In genomic region chr1:226945106-226945857, GRCh38 we compare ENCODE assay signal across 10 cellular contexts. TPM values are rescaled to one million over a fixed set of nuclear protein-coding genes. Genes with fewer than 3 reads are reported as not detected.
DNase-seq lines count a peak whose midpoint lies in the region; ATAC-seq, FAIRE-seq and TF ChIP-seq lines count a peak whose summit lies in the region.
"Had no signal": no experiment of that assay in that cellular context is flagged by ENCODE, and none has a peak within 500 bp of the region (broad histone marks: within the 10 kb centered on the region; RNA-seq: fewer than 3 reads in every experiment).

No MANE protein-coding gene starts in this region.

- H3K23ac ChIP-seq in mesendoderm (ENCODE audit: low read length), result no peak overlapping the region

- no peak overlapping the region for H2BK5ac ChIP-seq in mesendoderm (ENCODE audit: low read length)

- DNase-seq in A549 (ENCODE audit: low read depth in 1 of 2, low spot score in 1 of 2) (no peak), MV-4-11 (lab: John Stamatoyannopoulos, UW) (peak; percentile 55), body of pancreas (peak; percentile 90 to 98 (median 96)), mesendoderm (peak; percentile 25), RPMI8226 (no peak)
- DNase-seq: foreskin fibroblast had no signal

- H3K4me1 ChIP-seq in A549 (peaks cover 14% of the 10 kb centered on the region), body of pancreas (peaks cover 95% of the 10 kb centered on the region), mesendoderm (ENCODE audit: control insufficient read depth, low read depth, low read length) (peaks cover 5% of the 10 kb centered on the region)

- H4K8ac ChIP-seq in mesendoderm (ENCODE audit: low read depth, low read length), result no peak overlapping the region

- peaks cover 6% of the 10 kb centered on the region for H3K79me1 ChIP-seq in mesendoderm (ENCODE audit: low read length)

- H3K9ac ChIP-seq in mesendoderm (ENCODE audit: low read length), result no peak overlapping the region
- H3K9ac ChIP-seq: BLaER1 had no signal

- H3K79me2 ChIP-seq in mesendoderm (ENCODE audit: control insufficient read depth, insufficient read depth, low read length), result peaks cover 2% of the 10 kb centered on the region

- H2BK120ac ChIP-seq in mesendoderm (ENCODE audit: low read depth, low read length), result no peak overlapping the region

- FAIRE-seq in A549 (lab: Jason Lieb, UNC), result no peak

- H3K9me3 ChIP-seq in A549 (no peaks in the 10 kb centered on the region), body of pancreas (no peaks in the 10 kb centered on the region)

- TF ChIP-seq POLR2A in A549 (IDR thresholded peaks at IDR 0.05; ENCODE audit: low read length) (no peak), body of pancreas (IDR thresholded peaks at IDR 0.05) (peak; percentile 30 to 53 (median 41))

- H3K4me3 ChIP-seq in A549, result no peak overlapping the region
- no peak overlapping the region for H3K4me3 ChIP-seq in body of pancreas
- no peak overlapping the region for H3K4me3 ChIP-seq in mesendoderm (ENCODE audit: low read length)
- H3K4me3 ChIP-seq: BLaER1 had no signal

- H3K18ac ChIP-seq in mesendoderm (ENCODE audit: low read length), result no peak overlapping the region

- WGBS in A549 (ENCODE audit: missing lambda C conversion rate), result 57% methylated on average over 19 of the region's 19 CpGs
- WGBS in body of pancreas, 2 donors, result 16 to 18% methylated on average over 14 to 19 of the region's 19 CpGs
- no CpG with 5 or more reads among the region's 19 CpGs for WGBS in mesendoderm (ENCODE audit: extremely low coverage, insufficient coverage, low lambda C conversion rate)

- no peak overlapping the region for H2AK5ac ChIP-seq in mesendoderm (ENCODE audit: low read length)

- H3K56ac ChIP-seq in mesendoderm (ENCODE audit: low read length), result no peak overlapping the region

- H3K27me3 ChIP-seq in body of pancreas (no peaks in the 10 kb centered on the region), mesendoderm (ENCODE audit: insufficient read depth, low read length, poor library complexity) (no peaks in the 10 kb centered on the region)
- H3K27me3 ChIP-seq: BLaER1 had no signal

- intact Hi-C loops in body of pancreas (cut with DNase I), result no loop called here

- POLR2A ChIA-PET in A549 (lab: Yijun Ruan, JAX), result no interaction called here

- no peak overlapping the region for H3K4ac ChIP-seq in mesendoderm (ENCODE audit: low read depth, low read length)

- no peak for TF ChIP-seq EP300 in A549 (IDR thresholded peaks at IDR 0.05)

- TF ChIP-seq RAD21 in A549 (conservative IDR thresholded peaks at IDR 0.05 in 1 of 2, IDR thresholded peaks at IDR 0.05 in 1 of 2), result no peak

- no peak for TF ChIP-seq CTCF in A549 (IDR thresholded peaks at IDR 0.05)
- TF ChIP-seq CTCF in body of pancreas (IDR thresholded peaks at IDR 0.05), result no peak

- H3K4me2 ChIP-seq in A549 (peak overlapping the region; percentile 21; the same call in 1 of the 3 replicates), mesendoderm (ENCODE audit: low read length) (no peak overlapping the region)
- H3K4me2 ChIP-seq: BLaER1 had no signal

- no peaks in the 10 kb centered on the region for H3K36me3 ChIP-seq in body of pancreas (replicated peaks in 1 of 2; ENCODE audit: insufficient read depth in 1 of 2, low read depth in 2 of 2)
- no peaks in the 10 kb centered on the region for H3K36me3 ChIP-seq in mesendoderm (ENCODE audit: control insufficient read depth, insufficient read depth, low read length)

- H3K27ac ChIP-seq in A549 (no peak overlapping the region), body of pancreas (peak overlapping the region; percentile 96 to 98 (median 98)), mesendoderm (ENCODE audit: low read depth, low read length) (no peak overlapping the region)
- H3K27ac ChIP-seq: BLaER1 had no signal

- no peak overlapping the region for H2BK15ac ChIP-seq in mesendoderm (replicated peaks; ENCODE audit: low read depth)

- H4K5ac ChIP-seq in mesendoderm (ENCODE audit: low read length), result no peak overlapping the region

- ATAC-seq in A549 (no peak; a peak in 1 of 6 replicates), body of pancreas (peak; percentile 85), HG03460 (IDR thresholded peaks at IDR 0.05; ENCODE audit: unreplicated experiment) (no peak), HG02571 (IDR thresholded peaks at IDR 0.05; ENCODE audit: unreplicated experiment) (no peak), GM21576 (IDR thresholded peaks at IDR 0.05; ENCODE audit: unreplicated experiment) (no peak)

- CTCF ChIA-PET in A549 (lab: Yijun Ruan, JAX), result interaction anchor here (0.5 to 0.8 kb wide), 2 partner anchors 117 to 364 kb away, joined by 3 read pairs; no protein-coding TSS in a partner anchor

TF ChIP-seq in A549, 52 proteins besides CTCF, POLR2A, EP300 and RAD21:
- no peak for TF ChIP-seq MAZ (IDR thresholded peaks at IDR 0.05; ENCODE audit: borderline replicate concordance, low read depth, low read length)
- no peak for TF ChIP-seq KDM1A (IDR thresholded peaks at IDR 0.05; ENCODE audit: low read depth)
- TF ChIP-seq HMGXB4 (CRISPR knock-in tag; IDR thresholded peaks at IDR 0.05; ENCODE audit: borderline replicate concordance), result no peak
- TF ChIP-seq RCOR1 (IDR thresholded peaks at IDR 0.05; ENCODE audit: low read depth, low read length), result no peak
- no peak for TF ChIP-seq JUN (IDR thresholded peaks at IDR 0.05)

RNA-seq across cellular contexts. Expression of gene COQ8A, which starts 5.2 kb away (rescaled TPM):
- polyA plus RNA-seq in A549 (2011; rRNA removed) (10.8 and 11.1 TPM in 2 replicates), A549 (2017; fragmentation: RNase III; extraction: RNeasy Plus Mini Kit Qiagen cat#74134 plus additional on column Dnase treatment) (12.4 to 14.0 TPM (median 13.3 TPM) in 3 replicates)
- 14.3 and 18.2 TPM in 2 replicates for polyA plus RNA-seq in A549 (2012; cell fraction: cytosol; rRNA removed)
- 36.0 and 43.4 TPM in 2 replicates for polyA plus RNA-seq in A549 (2012; cell fraction: nucleus; rRNA removed)
- polyA minus RNA-seq in A549 (2011; rRNA and poly(A)+ RNA removed), result 7.9 TPM in 2 replicates
- 100 to 1,000 TPM; 116 to 134 TPM for total RNA-seq in body of pancreas
- 13.0 TPM for polyA plus RNA-seq in mesendoderm (2013, experiment 1 of 2)
- 13.2 TPM for polyA plus RNA-seq in mesendoderm (2013, experiment 2 of 2)

Comparison
In these comparisons a context has a peak if more than half of its experiments do, and no peak if none do; other contexts are left out.
1. DNase-seq: peak in MV-4-11 (single experiment), body of pancreas (4 of 4) and mesendoderm (single experiment); none in A549 (0 of 2) and RPMI8226 (single experiment).
2. H3K27ac ChIP-seq: peak in body of pancreas (4 of 4); none in A549 (0 of 2) and mesendoderm (single experiment).